Comparison of ENCODE assay signal across 13 cellular contexts in the genomic region with DNA sequence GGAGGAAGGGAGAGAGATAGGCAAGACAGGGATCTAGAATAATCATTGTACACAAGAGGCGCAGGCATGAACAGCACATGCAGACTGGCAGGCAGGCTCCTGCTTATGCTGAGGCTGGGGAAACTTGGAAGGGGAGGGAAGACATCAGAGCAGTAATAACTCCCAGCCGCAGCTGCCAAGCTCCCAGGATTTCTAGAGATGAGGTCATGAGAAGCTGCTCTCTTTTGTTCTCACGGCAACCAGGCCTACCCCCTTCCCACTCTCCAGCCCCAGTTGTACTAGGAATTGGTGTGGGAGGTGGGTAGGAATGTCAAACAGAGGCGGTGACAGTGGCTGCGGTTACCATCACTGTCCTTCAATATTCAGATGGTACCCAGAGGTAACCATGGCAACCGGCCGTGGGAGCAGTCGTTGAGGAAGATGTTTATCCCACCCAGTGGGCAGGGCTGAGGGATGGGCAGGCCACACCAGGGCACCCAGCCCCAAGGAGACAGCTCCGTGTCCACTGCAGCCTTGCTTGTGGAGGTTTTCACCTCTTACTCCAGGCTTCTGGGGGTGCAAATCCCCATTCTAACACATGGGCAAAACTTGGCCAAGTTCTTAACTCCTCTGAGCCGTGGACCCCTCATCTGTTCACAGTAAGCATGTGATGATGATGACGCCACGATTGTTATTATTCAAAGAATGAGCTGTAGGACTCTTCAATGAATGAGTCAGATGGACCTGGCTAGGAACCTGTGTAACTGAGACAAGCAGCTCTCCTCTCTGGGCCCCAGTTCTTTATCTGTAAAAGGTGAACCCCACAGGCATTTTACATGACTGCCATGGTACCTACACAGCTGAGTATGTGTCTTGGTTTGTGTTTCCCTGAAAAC.
DNase-seq lines count a peak whose midpoint lies in the region; ATAC-seq and TF ChIP-seq lines count a peak whose summit lies in the region.
"Had no signal": no experiment of that assay in that cellular context is flagged by ENCODE, and none has a peak within 500 bp of the region (broad histone marks: within the 10 kb centered on the region; RNA-seq: fewer than 3 reads in every experiment).

No MANE protein-coding gene starts in this region.

- H3K4me3 ChIP-seq in AG09309 (ENCODE audit: control insufficient read depth, low read depth, low read length) (no peak overlapping the region), astrocyte of the cerebellum (ENCODE audit: low read depth, low read length) (no peak overlapping the region)
- H3K4me3 ChIP-seq: HAP-1, lung had no signal

- ATAC-seq in HG02981 (IDR thresholded peaks at IDR 0.05; ENCODE audit: unreplicated experiment) (no peak), GM18867 (IDR thresholded peaks at IDR 0.05; ENCODE audit: unreplicated experiment) (no peak), HG02642 (IDR thresholded peaks at IDR 0.05; ENCODE audit: poor library complexity, unreplicated experiment) (no peak)
- ATAC-seq: WTC11 had no signal

- DNase-seq in AG09309 (ENCODE audit: low read depth) (peak; percentile 51), ELR (ENCODE audit: low read depth) (peak; percentile 37), astrocyte of the cerebellum (ENCODE audit: low read depth) (peak; percentile 63), left kidney (ENCODE audit: low read depth, low spot score) (peak; percentile 63), NCI-H2107 (lab: John Stamatoyannopoulos, UW) (no peak)
- DNase-seq: foreskin melanocyte, NCI-H1436 had no signal

- TF ChIP-seq CTCF in AG09309 (IDR thresholded peaks at IDR 0.05; ENCODE audit: control insufficient read depth, insufficient read depth, low read depth, low read length, missing control alignments) (no peak), astrocyte of the cerebellum (IDR thresholded peaks at IDR 0.05; ENCODE audit: low read depth, low read length, missing control alignments) (no peak)

- in situ Hi-C loops in astrocyte of the cerebellum (cut with HindIII; ENCODE audit: low sequenced_read_pairs), result no loop called here
